Comparison of ENCODE assay signal across 20 cellular contexts in the genomic region with DNA sequence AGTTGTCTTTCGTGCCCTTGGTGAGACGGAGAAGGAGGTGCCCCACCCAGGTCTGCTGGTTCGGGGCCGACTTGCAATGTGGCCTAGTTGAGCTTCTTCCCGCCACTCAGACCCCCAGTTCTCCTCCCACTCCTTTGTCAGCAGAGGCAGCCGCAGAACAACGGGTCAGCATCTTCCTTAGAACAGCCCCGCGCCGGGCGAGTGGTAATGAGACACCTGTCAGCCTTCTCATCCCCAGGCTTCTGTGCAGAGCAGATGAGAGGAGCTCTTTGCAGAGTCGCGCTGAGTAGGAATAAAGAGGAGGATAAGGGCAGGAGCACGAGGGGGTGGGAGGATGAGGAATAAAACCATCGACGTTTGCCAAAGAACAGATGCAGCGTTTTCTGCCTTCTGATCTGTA. TPM values are rescaled to one million over a fixed set of nuclear protein-coding genes. Genes with fewer than 3 reads are reported as not detected.
"Had no signal": no experiment of that assay in that cellular context is flagged by ENCODE, and none has a peak within 500 bp of the region (broad histone marks: within the 10 kb centered on the region; RNA-seq: fewer than 3 reads in every experiment).

No MANE protein-coding gene starts in this region.

- H3K4me1 ChIP-seq: body of pancreas, gastrocnemius medialis, heart right ventricle, lower lobe of right lung, psoas muscle, right lobe of liver, upper lobe of left lung had no signal

- H3K27ac ChIP-seq: body of pancreas, epithelial cell of prostate, gastrocnemius medialis, heart right ventricle, lower lobe of right lung, psoas muscle, right lobe of liver, upper lobe of left lung had no signal

- H3K27me3 ChIP-seq: body of pancreas, right lobe of liver, upper lobe of left lung had no signal

- H3K9me3 ChIP-seq: body of pancreas, gastrocnemius medialis, heart right ventricle, lower lobe of right lung, psoas muscle, right lobe of liver, upper lobe of left lung had no signal

- H3K36me3 ChIP-seq: gastrocnemius medialis, heart right ventricle, lower lobe of right lung, right lobe of liver, upper lobe of left lung had no signal

- DNase-seq: activated CD4-positive, alpha-beta T cell treated with anti-CD3 and anti-CD28 coated beads, Interleukin-2, amount 10 ng/mL, durations not matched to agents 24 days and 14 days; activated CD4-positive, CD25-positive, alpha-beta regulatory T cell; activated CD8-positive, alpha-beta memory T cell treated with anti-CD3 and anti-CD28 coated beads, Interleukin-2, amount 50 U/mL, for 48 hours; activated gamma-delta T cell; activated T-cell treated with anti-CD3 and anti-CD28 coated beads, Interleukin-2, amount 50 U/mL, for 72 hours; amygdala; body of pancreas; effector memory CD8-positive, alpha-beta T cell; gastrocnemius medialis; heart right ventricle; left cardiac atrium; lower lobe of right lung; nephron progenitor cell; psoas muscle; right lobe of liver; stimulated activated naive CD8-positive, alpha-beta T cell treated with anti-CD3 and anti-CD28 coated beads, Interleukin-15, amount 100 ng/mL, for 72 hours had no signal

- H3K4me3 ChIP-seq: body of pancreas, gastrocnemius medialis, heart right ventricle, lower lobe of right lung, psoas muscle, right lobe of liver, upper lobe of left lung had no signal

RNA-seq across cellular contexts. Expression of gene IGSF21, which starts 27.7 kb away (rescaled TPM):
- total RNA-seq: activated CD4-positive, alpha-beta T cell treated with anti-CD3 and anti-CD28 coated beads, Interleukin-2, amount 10 ng/mL, durations not matched to agents 24 days and 14 days; activated T-cell treated with anti-CD3 and anti-CD28 coated beads, Interleukin-2, amount 50 U/mL, for 72 hours; fibroblast of lung; osteoblast had no signal
